Comparison of ENCODE assay signal across 23 cellular contexts in genomic region chrX:108396986-108397385, GRCh38. TPM values are rescaled to one million over a fixed set of nuclear protein-coding genes. Genes with fewer than 3 reads are reported as not detected.
"Had no signal": no experiment of that assay in that cellular context is flagged by ENCODE, and none has a peak within 500 bp of the region (broad histone marks: within the 10 kb centered on the region; RNA-seq: fewer than 3 reads in every experiment).

No MANE protein-coding gene starts in this region.

- H3K9me3 Mint-ChIP-seq: activated CD4-positive, alpha-beta memory T cell treated with anti-CD3 and anti-CD28 coated beads, Interleukin-2, amount 10 ng/mL, durations not matched to agents 7 days and 5 days; activated naive CD8-positive, alpha-beta T cell treated with anti-CD3 and anti-CD28 coated beads for 36 hours; activated T-cell treated with anti-CD3 and anti-CD28 coated beads, Interleukin-2, amount 50 U/mL, for 72 hours; immature natural killer cell; stimulated activated naive CD8-positive, alpha-beta T cell treated with anti-CD3 and anti-CD28 coated beads, Interleukin-15, amount 100 ng/mL, for 72 hours had no signal

- FAIRE-seq: urothelium cell line had no signal

- H3K4me1 Mint-ChIP-seq: activated CD4-positive, alpha-beta memory T cell treated with anti-CD3 and anti-CD28 coated beads, Interleukin-2, amount 10 ng/mL, durations not matched to agents 7 days and 5 days; activated CD4-positive, alpha-beta T cell treated with anti-CD3 and anti-CD28 coated beads for 36 hours; activated naive CD8-positive, alpha-beta T cell treated with anti-CD3 and anti-CD28 coated beads for 36 hours; immature natural killer cell; naive thymus-derived CD8-positive, alpha-beta T cell; stimulated activated naive CD8-positive, alpha-beta T cell treated with anti-CD3 and anti-CD28 coated beads, Interleukin-15, amount 100 ng/mL, for 72 hours had no signal

- H3K27ac ChIP-seq: colonic mucosa, neutrophil, prostate gland, thoracic aorta, VCaP had no signal

- H3K4me3 Mint-ChIP-seq: activated CD4-positive, alpha-beta memory T cell treated with anti-CD3 and anti-CD28 coated beads, Interleukin-2, amount 10 ng/mL, durations not matched to agents 7 days and 5 days; activated CD4-positive, alpha-beta T cell treated with anti-CD3 and anti-CD28 coated beads for 36 hours; activated naive CD8-positive, alpha-beta T cell treated with anti-CD3 and anti-CD28 coated beads for 36 hours; activated T-cell treated with anti-CD3 and anti-CD28 coated beads, Interleukin-2, amount 50 U/mL, for 72 hours; immature natural killer cell; naive thymus-derived CD8-positive, alpha-beta T cell; stimulated activated naive CD8-positive, alpha-beta T cell treated with anti-CD3 and anti-CD28 coated beads, Interleukin-15, amount 100 ng/mL, for 72 hours had no signal

- H3K27me3 ChIP-seq: colonic mucosa, neutrophil had no signal

- ATAC-seq: activated CD4-positive, alpha-beta T cell treated with anti-CD3 and anti-CD28 coated beads for 36 hours; mucosa of descending colon; naive thymus-derived CD8-positive, alpha-beta T cell; stimulated activated naive CD8-positive, alpha-beta T cell treated with anti-CD3 and anti-CD28 coated beads, Interleukin-15, amount 100 ng/mL, for 72 hours had no signal

- DNase-seq: activated CD4-positive, alpha-beta memory T cell treated with anti-CD3 and anti-CD28 coated beads, Interleukin-2, amount 10 ng/mL, durations not matched to agents 7 days and 5 days; activated CD4-positive, alpha-beta T cell treated with anti-CD3 and anti-CD28 coated beads for 36 hours; activated CD8-positive, alpha-beta memory T cell treated with anti-CD3 and anti-CD28 coated beads, Interleukin-2, amount 50 U/mL, for 4 hours; activated gamma-delta T cell treated with Interleukin-2 at 50 U/mL for 16 hours; activated naive CD8-positive, alpha-beta T cell treated with anti-CD3 and anti-CD28 coated beads for 36 hours; activated T-cell treated with anti-CD3 and anti-CD28 coated beads, Interleukin-2, amount 50 U/mL, for 72 hours; aorta; colonic mucosa; effector CD4-positive, alpha-beta T cell; immature natural killer cell; left cardiac atrium; mucosa of descending colon; naive thymus-derived CD8-positive, alpha-beta T cell; stimulated activated CD4-positive, alpha-beta T cell treated with anti-CD3 and anti-CD28 coated beads, Interleukin-4, amount 100 ng/mL, for 1 hour; stimulated activated CD8-positive, alpha-beta memory T cell treated with anti-CD3 and anti-CD28 coated beads, Interleukin-4, amount 100 ng/mL, for 48 hours; stimulated activated naive CD8-positive, alpha-beta T cell treated with anti-CD3 and anti-CD28 coated beads, Interleukin-15, amount 100 ng/mL, for 72 hours; T-helper 9 cell had no signal

- H3K27me3 Mint-ChIP-seq: activated CD4-positive, alpha-beta memory T cell treated with anti-CD3 and anti-CD28 coated beads, Interleukin-2, amount 10 ng/mL, durations not matched to agents 7 days and 5 days; activated CD4-positive, alpha-beta T cell treated with anti-CD3 and anti-CD28 coated beads for 36 hours; activated naive CD8-positive, alpha-beta T cell treated with anti-CD3 and anti-CD28 coated beads for 36 hours; stimulated activated naive CD8-positive, alpha-beta T cell treated with anti-CD3 and anti-CD28 coated beads, Interleukin-15, amount 100 ng/mL, for 72 hours had no signal

- H3K36me3 ChIP-seq: colonic mucosa, neutrophil, prostate gland, thoracic aorta had no signal

- H3K36me3 Mint-ChIP-seq: activated naive CD8-positive, alpha-beta T cell treated with anti-CD3 and anti-CD28 coated beads for 36 hours; immature natural killer cell; naive thymus-derived CD8-positive, alpha-beta T cell had no signal

- H3K27ac Mint-ChIP-seq: activated CD4-positive, alpha-beta memory T cell treated with anti-CD3 and anti-CD28 coated beads, Interleukin-2, amount 10 ng/mL, durations not matched to agents 7 days and 5 days; activated CD4-positive, alpha-beta T cell treated with anti-CD3 and anti-CD28 coated beads for 36 hours; activated naive CD8-positive, alpha-beta T cell treated with anti-CD3 and anti-CD28 coated beads for 36 hours; activated T-cell treated with anti-CD3 and anti-CD28 coated beads, Interleukin-2, amount 50 U/mL, for 72 hours; immature natural killer cell; naive thymus-derived CD8-positive, alpha-beta T cell; stimulated activated naive CD8-positive, alpha-beta T cell treated with anti-CD3 and anti-CD28 coated beads, Interleukin-15, amount 100 ng/mL, for 72 hours had no signal

- H3K4me3 ChIP-seq: colonic mucosa, lung, mucosa of descending colon, prostate gland, thoracic aorta had no signal

- H3K4me1 ChIP-seq: colonic mucosa, prostate gland had no signal

- H3K9me3 ChIP-seq: colonic mucosa, mucosa of descending colon, neutrophil, prostate gland, thoracic aorta had no signal

RNA-seq across cellular contexts. Expression of gene COL4A6, which starts 41.2 kb away (rescaled TPM):
- total RNA-seq: activated CD4-positive, alpha-beta memory T cell treated with anti-CD3 and anti-CD28 coated beads, Interleukin-2, amount 10 ng/mL, durations not matched to agents 7 days and 5 days; activated CD4-positive, alpha-beta T cell treated with anti-CD3 and anti-CD28 coated beads for 36 hours; activated naive CD8-positive, alpha-beta T cell treated with anti-CD3 and anti-CD28 coated beads for 36 hours; activated T-cell treated with anti-CD3 and anti-CD28 coated beads, Interleukin-2, amount 50 U/mL, for 72 hours; naive thymus-derived CD8-positive, alpha-beta T cell had no signal
- polyA plus RNA-seq: immature natural killer cell; naive thymus-derived CD8-positive, alpha-beta T cell had no signal

RNA-seq across cellular contexts. Expression of gene COL4A5, which starts 42.7 kb away (rescaled TPM):
- total RNA-seq: activated CD4-positive, alpha-beta memory T cell treated with anti-CD3 and anti-CD28 coated beads, Interleukin-2, amount 10 ng/mL, durations not matched to agents 7 days and 5 days; activated CD4-positive, alpha-beta T cell treated with anti-CD3 and anti-CD28 coated beads for 36 hours; activated naive CD8-positive, alpha-beta T cell treated with anti-CD3 and anti-CD28 coated beads for 36 hours; naive thymus-derived CD8-positive, alpha-beta T cell had no signal
- polyA plus RNA-seq: immature natural killer cell; naive thymus-derived CD8-positive, alpha-beta T cell had no signal
